In the genomic region with DNA sequence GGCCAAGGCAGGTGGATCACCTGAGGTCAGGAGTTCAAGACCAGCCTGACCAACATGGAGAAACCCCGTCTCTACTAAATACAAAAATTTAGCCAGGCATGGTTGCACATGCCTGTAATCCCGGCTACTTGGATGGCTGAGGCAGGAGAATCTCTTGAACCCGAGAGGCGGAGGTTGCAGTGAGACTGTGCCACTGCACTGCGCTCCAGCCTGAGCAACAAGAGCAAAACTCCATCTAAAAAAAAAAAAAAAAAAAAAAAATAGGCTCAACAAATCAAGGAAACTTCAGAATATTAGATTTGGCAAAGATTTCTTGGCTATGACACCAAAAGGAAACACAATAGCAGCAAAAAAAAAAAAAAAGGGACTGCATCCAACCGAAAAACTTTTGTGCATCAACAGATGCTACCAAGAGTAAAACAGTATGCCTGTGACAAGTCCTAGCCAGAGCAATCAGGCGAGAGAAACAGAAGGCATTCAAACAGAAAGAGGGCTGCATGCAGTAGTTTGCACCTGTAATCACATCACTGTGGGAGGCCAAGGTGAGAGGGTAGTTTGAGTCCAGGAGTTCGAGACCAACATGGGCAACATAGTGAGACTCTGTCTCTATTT, we compare ENCODE assay signal across 1 cellular context.
TF ChIP-seq lines count a peak whose summit lies in the region.

No MANE protein-coding gene starts in this region.

TF ChIP-seq in HepG2, 621 proteins besides CTCF, POLR2A, EP300 and RAD21:
- no peak for TF ChIP-seq ZNF430 (CRISPR knock-in tag; IDR thresholded peaks at IDR 0.05)
- TF ChIP-seq, protein P1, sequence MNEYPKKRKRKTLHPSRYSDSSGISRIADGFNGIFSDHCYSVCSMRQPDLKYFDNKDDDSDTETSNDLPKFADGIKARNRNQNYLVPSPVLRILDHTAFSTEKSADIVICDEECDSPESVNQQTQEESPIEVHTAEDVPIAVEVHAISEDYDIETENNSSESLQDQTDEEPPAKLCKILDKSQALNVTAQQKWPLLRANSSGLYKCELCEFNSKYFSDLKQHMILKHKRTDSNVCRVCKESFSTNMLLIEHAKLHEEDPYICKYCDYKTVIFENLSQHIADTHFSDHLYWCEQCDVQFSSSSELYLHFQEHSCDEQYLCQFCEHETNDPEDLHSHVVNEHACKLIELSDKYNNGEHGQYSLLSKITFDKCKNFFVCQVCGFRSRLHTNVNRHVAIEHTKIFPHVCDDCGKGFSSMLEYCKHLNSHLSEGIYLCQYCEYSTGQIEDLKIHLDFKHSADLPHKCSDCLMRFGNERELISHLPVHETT (CRISPR knock-in tag; conservative IDR thresholded peaks at IDR 0.05): no peak
- TF ChIP-seq MIER3 (CRISPR knock-in tag; IDR thresholded peaks at IDR 0.05; ENCODE audit: borderline replicate concordance): no peak
